8 cellular contexts compared by ENCODE assay signal in the genomic region with DNA sequence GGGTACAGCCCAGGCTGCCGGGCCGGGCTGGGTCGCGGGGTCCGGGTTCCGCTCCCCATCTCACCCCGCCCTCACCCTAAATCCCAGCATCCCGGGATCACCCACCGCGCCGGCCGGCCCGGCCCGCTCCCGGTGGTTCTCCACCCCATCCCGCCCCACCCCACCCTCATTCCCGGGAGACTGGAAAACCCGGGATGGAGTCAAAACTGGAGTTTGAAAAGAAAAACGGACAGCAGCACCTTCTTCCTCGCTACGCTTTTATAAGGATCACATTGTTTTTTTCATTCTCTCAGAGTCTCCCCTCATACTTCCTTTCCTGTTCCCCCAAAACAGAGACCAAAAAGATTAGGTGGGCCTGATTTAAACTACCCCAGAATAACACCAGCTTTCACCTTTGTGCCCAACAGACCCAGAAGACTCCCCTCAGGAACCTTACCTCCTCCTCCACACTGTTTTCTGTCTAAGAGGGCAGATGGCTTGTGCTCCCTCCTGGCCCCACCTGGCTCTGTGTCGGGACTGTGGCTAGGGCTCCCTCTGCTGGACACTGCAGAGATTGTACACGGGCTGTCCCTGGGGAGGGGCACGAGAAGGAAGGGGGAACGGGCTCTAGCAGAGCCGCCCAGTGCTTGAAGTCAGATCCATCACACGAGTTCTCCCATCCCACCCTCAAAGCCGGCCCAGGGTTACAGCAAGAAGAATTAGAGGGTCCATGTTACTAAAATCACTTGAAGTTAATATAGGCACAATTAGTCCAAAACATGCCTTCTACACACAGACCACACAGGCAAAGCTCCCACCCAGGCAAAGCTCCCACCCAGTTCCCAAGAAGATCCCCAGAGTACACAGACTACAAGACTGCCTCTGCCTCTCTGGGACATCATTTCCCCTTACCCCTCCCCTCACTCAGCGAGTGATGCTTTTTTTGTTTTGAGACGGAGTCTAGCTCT. TPM values are rescaled to one million over a fixed set of nuclear protein-coding genes. Genes with fewer than 3 reads are reported as not detected.
DNase-seq lines count a peak whose midpoint lies in the region; ATAC-seq and TF ChIP-seq lines count a peak whose summit lies in the region.

No MANE protein-coding gene starts in this region.

- peaks cover 40% of the 10 kb centered on the region for H3K4me1 Mint-ChIP-seq in activated CD8-positive, alpha-beta T cell treated with anti-CD3 and anti-CD28 coated beads for 36 hours (ENCODE audit: low read depth)
- H3K4me1 Mint-ChIP-seq in memory B cell = peaks cover 46% of the 10 kb centered on the region

- TF ChIP-seq CTCF in activated CD8-positive, alpha-beta T cell treated with anti-CD3 and anti-CD28 coated beads for 36 hours (IDR thresholded peaks at IDR 0.05) = peak; percentile 89

- H3K9me3 ChIP-seq in effector memory CD4-positive, alpha-beta T cell (ENCODE audit: control insufficient read depth, low read length) = no peaks in the 10 kb centered on the region

- peaks cover 6% of the 10 kb centered on the region for H3K36me3 Mint-ChIP-seq in activated CD8-positive, alpha-beta T cell treated with anti-CD3 and anti-CD28 coated beads for 36 hours (ENCODE audit: low read depth)
- no peaks in the 10 kb centered on the region for H3K36me3 Mint-ChIP-seq in memory B cell

- peaks cover 8% of the 10 kb centered on the region for H3K27me3 ChIP-seq in effector memory CD4-positive, alpha-beta T cell (replicated peaks; ENCODE audit: control insufficient read depth, insufficient read depth, low read length, poor library complexity, severe bottlenecking)

- intact Hi-C loops in activated CD8-positive, alpha-beta T cell treated with anti-CD3 and anti-CD28 coated beads for 36 hours (cut with micrococcal nuclease) = no loop called here

- no peaks in the 10 kb centered on the region for H3K9me3 Mint-ChIP-seq in activated CD8-positive, alpha-beta T cell treated with anti-CD3 and anti-CD28 coated beads for 36 hours
- H3K9me3 Mint-ChIP-seq in memory B cell = no peaks in the 10 kb centered on the region

- peak; percentile 89 for DNase-seq in COLO829 (ENCODE audit: low spot score)
- DNase-seq in NCI-H774 (lab: John Stamatoyannopoulos, UW) = peak; percentile 89
- DNase-seq in activated CD8-positive, alpha-beta T cell treated with anti-CD3 and anti-CD28 coated beads for 36 hours = peak; percentile 94
- DNase-seq in effector memory CD4-positive, alpha-beta T cell = peak; percentile 73 to 79 (median 78)
- peak; percentile 93 to 96 for DNase-seq in memory B cell (ENCODE audit: low spot score in 2 of 2)
- peak; percentile 80 for DNase-seq in stimulated activated CD8-positive, alpha-beta memory T cell treated with anti-CD3 and anti-CD28 coated beads, Interleukin-12 subunit alpha, Interleukin-12 subunit beta, amount 100 ng/mL, for 1 hour (ENCODE audit: low read depth)

- H3K4me3 ChIP-seq in effector memory CD4-positive, alpha-beta T cell (ENCODE audit: insufficient read depth, low read depth, low read length, poor library complexity, severe bottlenecking) = peak overlapping the region; percentile 68

- POLR2A ChIA-PET in activated CD8-positive, alpha-beta T cell treated with anti-CD3 and anti-CD28 coated beads for 36 hours (lab: Charles Lee) = interaction anchor here (0.6 to 5.8 kb wide), 9 partner anchors 9 to 238 kb away, joined by 3 to 50 read pairs (median 4); a partner anchor contains a TSS

- CTCF ChIA-PET in activated CD8-positive, alpha-beta T cell treated with anti-CD3 and anti-CD28 coated beads for 36 hours (lab: Charles Lee) = interaction anchor here (0.6 to 6.8 kb wide), 18 partner anchors 9 to 228 kb away, joined by 3 to 152 read pairs (median 5); a partner anchor contains a TSS

- peak overlapping the region; percentile 88 for H3K27ac Mint-ChIP-seq in activated CD8-positive, alpha-beta T cell treated with anti-CD3 and anti-CD28 coated beads for 36 hours
- H3K27ac Mint-ChIP-seq in memory B cell = peak overlapping the region; percentile 81

- H3K36me3 ChIP-seq in effector memory CD4-positive, alpha-beta T cell (ENCODE audit: control insufficient read depth, insufficient read depth, low read length) = no peaks in the 10 kb centered on the region

- H3K4me1 ChIP-seq in effector memory CD4-positive, alpha-beta T cell (ENCODE audit: control insufficient read depth, insufficient read depth, low read length, poor library complexity, severe bottlenecking) = peaks cover 35% of the 10 kb centered on the region

- H3K27ac ChIP-seq in effector memory CD4-positive, alpha-beta T cell (ENCODE audit: insufficient read depth, low read length, poor library complexity, severe bottlenecking) = peak overlapping the region; percentile 12

- ATAC-seq in GM19452 (IDR thresholded peaks at IDR 0.05; ENCODE audit: unreplicated experiment) (peak; percentile 73), HG03571 (IDR thresholded peaks at IDR 0.05; ENCODE audit: unreplicated experiment) (peak; percentile 54), memory B cell (ENCODE audit: low read depth) (peak; percentile 62)
- peak; percentile 78 for ATAC-seq in activated CD8-positive, alpha-beta T cell treated with anti-CD3 and anti-CD28 coated beads for 36 hours

- H3K4me3 Mint-ChIP-seq in activated CD8-positive, alpha-beta T cell treated with anti-CD3 and anti-CD28 coated beads for 36 hours = peak overlapping the region; percentile 83
- peak overlapping the region; percentile 89 for H3K4me3 Mint-ChIP-seq in memory B cell

- peaks cover 4% of the 10 kb centered on the region for H3K27me3 Mint-ChIP-seq in activated CD8-positive, alpha-beta T cell treated with anti-CD3 and anti-CD28 coated beads for 36 hours
- no peaks in the 10 kb centered on the region for H3K27me3 Mint-ChIP-seq in memory B cell

RNA-seq across cellular contexts. Expression of a gene that starts 3.0 kb away (rescaled TPM):
- total RNA-seq in activated CD8-positive, alpha-beta T cell treated with anti-CD3 and anti-CD28 coated beads for 36 hours = under 1 TPM; 0.20 to 0.83 TPM

RNA-seq across cellular contexts. Expression of a gene that starts 7.5 kb away (rescaled TPM):
- total RNA-seq in activated CD8-positive, alpha-beta T cell treated with anti-CD3 and anti-CD28 coated beads for 36 hours = 1 to 10 TPM; 1.7 to 2.3 TPM

RNA-seq across cellular contexts. Expression of a gene that starts 17.1 kb away (rescaled TPM):
- total RNA-seq in activated CD8-positive, alpha-beta T cell treated with anti-CD3 and anti-CD28 coated beads for 36 hours = 100 to 1,000 TPM; 125 to 128 TPM

RNA-seq across cellular contexts. Expression of a gene that starts 25.3 kb away (rescaled TPM):
- total RNA-seq in activated CD8-positive, alpha-beta T cell treated with anti-CD3 and anti-CD28 coated beads for 36 hours = 100 to 1,000 TPM; 343 to 345 TPM

RNA-seq across cellular contexts. Expression of a gene that starts 28.0 kb away (rescaled TPM):
- total RNA-seq in activated CD8-positive, alpha-beta T cell treated with anti-CD3 and anti-CD28 coated beads for 36 hours = under 1 TPM in 1 of 2 experiments, not detected in 1; 0.16 TPM

Comparison
In these comparisons a context has a peak if more than half of its experiments do, and no peak if none do; other contexts are left out.
1. Peak in every context shown above with its lines: DNase-seq, ATAC-seq, H3K4me3 ChIP-seq and H3K27ac ChIP-seq.